Comparison of ENCODE assay signal across 15 cellular contexts in genomic region chr13:98443800-98444325, GRCh38.
DNase-seq lines count a peak whose midpoint lies in the region; ATAC-seq and TF ChIP-seq lines count a peak whose summit lies in the region.
"Had no signal": no experiment of that assay in that cellular context is flagged by ENCODE, and none has a peak within 500 bp of the region (broad histone marks: within the 10 kb centered on the region; RNA-seq: fewer than 3 reads in every experiment).

No MANE protein-coding gene starts in this region.

- H3K27ac ChIP-seq in CD4-positive, CD25-positive, alpha-beta regulatory T cell (ENCODE audit: insufficient read depth, low read length, poor library complexity, severe bottlenecking) = no peak overlapping the region
- no peak overlapping the region for H3K27ac ChIP-seq in H9 (ENCODE audit: insufficient read length, low read depth, low read length)
- H3K27ac ChIP-seq: ovary had no signal

- ATAC-seq in CD4-positive, CD25-positive, alpha-beta regulatory T cell (ENCODE audit: low read depth in 2 of 2) = no peak
- no peak for ATAC-seq in naive thymus-derived CD8-positive, alpha-beta T cell
- ATAC-seq in HG02884 (IDR thresholded peaks at IDR 0.05; ENCODE audit: unreplicated experiment) = no peak
- ATAC-seq: left cardiac atrium, Right ventricle myocardium inferior had no signal

- H3K79me1 ChIP-seq in H9 (ENCODE audit: insufficient read depth, low read depth, low read length, poor library complexity, severe bottlenecking) = no peaks in the 10 kb centered on the region

- no peak overlapping the region for H3K18ac ChIP-seq in H9 (ENCODE audit: insufficient read length, low read depth, low read length)

- no peak overlapping the region for H3K4me2 ChIP-seq in H9 (ENCODE audit: insufficient read depth, insufficient read length, low read length)

- H3K4me3 ChIP-seq in CD4-positive, CD25-positive, alpha-beta regulatory T cell (ENCODE audit: low read depth, low read length) = no peak overlapping the region
- H3K4me3 ChIP-seq in foreskin fibroblast (ENCODE audit: low read depth in 1 of 2, low read length in 2 of 2) = no peak overlapping the region
- H3K4me3 ChIP-seq: ovary had no signal

- no peaks in the 10 kb centered on the region for H3K9me3 ChIP-seq in CD4-positive, CD25-positive, alpha-beta regulatory T cell (ENCODE audit: control insufficient read depth in 2 of 2, low read length in 2 of 2)
- no peaks in the 10 kb centered on the region for H3K9me3 ChIP-seq in H9 (ENCODE audit: control insufficient read depth, low read depth, low read length)
- H3K9me3 ChIP-seq: ovary had no signal

- H3K23me2 ChIP-seq in H9 (ENCODE audit: insufficient read length, low read depth, low read length, poor library complexity, severe bottlenecking) = no peaks in the 10 kb centered on the region

- H3K9ac ChIP-seq in H9 (ENCODE audit: extremely low read depth, insufficient read length, low read length) = no peak overlapping the region

- H2AK5ac ChIP-seq in H9 (ENCODE audit: insufficient read length, low read length) = no peak overlapping the region

- H2BK20ac ChIP-seq in H9 (ENCODE audit: low read depth, low read length, poor library complexity, severe bottlenecking) = no peak overlapping the region

- H2BK5ac ChIP-seq in H9 (ENCODE audit: insufficient read length, low read length) = no peak overlapping the region

- no peak overlapping the region for H4K8ac ChIP-seq in H9 (replicated peaks; ENCODE audit: insufficient read length, low read depth, low read length)

- peak overlapping the region in 2 of 3 donors; percentile 32 to 67 for H3K27ac Mint-ChIP-seq in CD4-positive, CD25-positive, alpha-beta regulatory T cell
- H3K27ac Mint-ChIP-seq in H9 (peak overlapping the region; percentile 42 to 86 (median 69); a peak in 5 of 7 replicates), chondrocyte (ENCODE audit: unreplicated experiment) (peak overlapping the region; percentile 98)
- peak overlapping the region in 6 of 10 donors; percentile 65 to 91 (median 70) for H3K27ac Mint-ChIP-seq in naive thymus-derived CD8-positive, alpha-beta T cell

- WGBS in H9 (ENCODE audit: extremely low coverage, insufficient read length, low lambda C conversion rate) = no CpG with 5 or more reads among the region's 21 CpGs

- POLR2A ChIA-PET in naive thymus-derived CD8-positive, alpha-beta T cell (lab: Charles Lee) = interaction anchor here (1.8 kb wide), 1 partner anchor 17 kb away, joined by 4 read pairs; no protein-coding TSS in a partner anchor

- peaks cover 6% of the 10 kb centered on the region for H3K36me3 ChIP-seq in CD4-positive, CD25-positive, alpha-beta regulatory T cell (ENCODE audit: control insufficient read depth, insufficient read depth, low read length)
- H3K36me3 ChIP-seq: ovary had no signal

- TF ChIP-seq CTCF in H9 (conservative IDR thresholded peaks at IDR 0.05) (no peak), chondrocyte (IDR thresholded peaks at IDR 0.05) (no peak), foreskin fibroblast (IDR thresholded peaks at IDR 0.05; ENCODE audit: low read depth, low read length) (no peak)

- no peaks in the 10 kb centered on the region for H3K79me2 ChIP-seq in H9 (ENCODE audit: insufficient read depth, low read length)

- no peak overlapping the region for H4K5ac ChIP-seq in H9 (ENCODE audit: insufficient read length, low read depth, low read length)

- H2BK15ac ChIP-seq in H9 (ENCODE audit: low read depth, low read length) = no peak overlapping the region

- peaks cover under 1% of the 10 kb centered on the region for H3K36me3 Mint-ChIP-seq in CD4-positive, CD25-positive, alpha-beta regulatory T cell
- H3K36me3 Mint-ChIP-seq in H9 (ENCODE audit: insufficient read depth in 1 of 3, low read depth in 3 of 3) (peaks cover 14 to 49% (median 46%) of the 10 kb centered on the region in 3 experiments; a peak in 6 of 7 replicates), chondrocyte (ENCODE audit: low read depth) (peaks cover 31% of the 10 kb centered on the region)
- H3K36me3 Mint-ChIP-seq in naive thymus-derived CD8-positive, alpha-beta T cell = peaks cover 0 to 10% (median 0%) of the 10 kb centered on the region in 3 donors

- peaks cover 2% of the 10 kb centered on the region for H4K20me1 ChIP-seq in H9 (ENCODE audit: control insufficient read depth, insufficient read depth, insufficient read length)

- no peaks in the 10 kb centered on the region for H3K27me3 ChIP-seq in CD4-positive, CD25-positive, alpha-beta regulatory T cell (ENCODE audit: control insufficient read depth, insufficient read depth, low read length)
- no peaks in the 10 kb centered on the region for H3K27me3 ChIP-seq in H9 (ENCODE audit: insufficient read depth, low read length)
- H3K27me3 ChIP-seq: ovary had no signal

- no peak overlapping the region for H3K56ac ChIP-seq in H9 (ENCODE audit: insufficient read length, low read depth, low read length)

- no peak overlapping the region for H2BK120ac ChIP-seq in H9 (ENCODE audit: low read depth, low read length, poor library complexity, severe bottlenecking)

- H3K4ac ChIP-seq in H9 (ENCODE audit: low read depth, low read length) = no peak overlapping the region

- no peak overlapping the region for H3K23ac ChIP-seq in H9 (ENCODE audit: insufficient read length, low read depth, low read length)

- H3K27me3 Mint-ChIP-seq in CD4-positive, CD25-positive, alpha-beta regulatory T cell = no peaks in the 10 kb centered on the region
- H3K27me3 Mint-ChIP-seq in H9 (ENCODE audit: low read depth) (peaks cover 2% of the 10 kb centered on the region; the same call in 1 of the 2 replicates), chondrocyte (ENCODE audit: low read depth) (no peaks in the 10 kb centered on the region)
- no peaks in the 10 kb centered on the region for H3K27me3 Mint-ChIP-seq in naive thymus-derived CD8-positive, alpha-beta T cell

- H3K9me3 Mint-ChIP-seq in CD4-positive, CD25-positive, alpha-beta regulatory T cell = no peaks in the 10 kb centered on the region
- H3K9me3 Mint-ChIP-seq in H9 = no peaks in the 10 kb centered on the region
- no peaks in the 10 kb centered on the region for H3K9me3 Mint-ChIP-seq in chondrocyte (ENCODE audit: low read depth)
- no peaks in the 10 kb centered on the region for H3K9me3 Mint-ChIP-seq in naive thymus-derived CD8-positive, alpha-beta T cell

- H2AFZ ChIP-seq in H9 (ENCODE audit: low read length) = no peak overlapping the region

- no peak overlapping the region for H2BK12ac ChIP-seq in H9 (ENCODE audit: insufficient read length, low read depth, low read length)

- no peak overlapping the region for H3K4me3 Mint-ChIP-seq in CD4-positive, CD25-positive, alpha-beta regulatory T cell
- H3K4me3 Mint-ChIP-seq in H9 = no peak overlapping the region
- peak overlapping the region; percentile 7 for H3K4me3 Mint-ChIP-seq in chondrocyte (ENCODE audit: unreplicated experiment)
- peak overlapping the region in 2 of 10 donors; percentile 1 to 54 for H3K4me3 Mint-ChIP-seq in naive thymus-derived CD8-positive, alpha-beta T cell

- peaks cover 5 to 18% (median 8%) of the 10 kb centered on the region in 4 donors for H3K4me1 Mint-ChIP-seq in CD4-positive, CD25-positive, alpha-beta regulatory T cell
- H3K4me1 Mint-ChIP-seq in H9 = peaks cover 12 to 17% of the 10 kb centered on the region in 2 experiments
- peaks cover 37% of the 10 kb centered on the region for H3K4me1 Mint-ChIP-seq in chondrocyte (ENCODE audit: low read depth)
- peaks cover 7 to 17% (median 12%) of the 10 kb centered on the region in 4 donors for H3K4me1 Mint-ChIP-seq in naive thymus-derived CD8-positive, alpha-beta T cell

- H3K4me1 ChIP-seq in CD4-positive, CD25-positive, alpha-beta regulatory T cell (ENCODE audit: control insufficient read depth, insufficient read depth, low read length, poor library complexity, severe bottlenecking) = peaks cover 10% of the 10 kb centered on the region
- H3K4me1 ChIP-seq in H9 (ENCODE audit: insufficient read depth, low read length) = no peaks in the 10 kb centered on the region; the same call in 1 of the 2 replicates

- H3K14ac ChIP-seq in H9 (ENCODE audit: insufficient read depth, low read length) = no peak overlapping the region

- no peak overlapping the region for H4K91ac ChIP-seq in H9 (ENCODE audit: insufficient read length, low read depth, low read length)

- no peak for DNase-seq in CD4-positive, CD25-positive, alpha-beta regulatory T cell
- no peak for DNase-seq in H9
- DNase-seq in chondrocyte (ENCODE audit: low spot score) = no peak
- no peak for DNase-seq in naive thymus-derived CD8-positive, alpha-beta T cell
- DNase-seq in cerebellum (ENCODE audit: low spot score) = no peak
- no peak for DNase-seq in foreskin fibroblast
- DNase-seq in stimulated activated CD4-positive, alpha-beta T cell treated with anti-CD3 and anti-CD28 coated beads, Interleukin-4, amount 100 ng/mL, for 24 hours = no peak
- DNase-seq: activated CD8-positive, alpha-beta memory T cell treated with anti-CD3 and anti-CD28 coated beads, Interleukin-2, amount 50 U/mL, for 4 hours; activated naive CD4-positive, alpha-beta T cell treated with Interleukin-2 at 50 U/mL for 16 hours; left cardiac atrium; NCI-H1930; ovary; stimulated activated CD4-positive, alpha-beta T cell treated with anti-CD3 and anti-CD28 coated beads, Interleukin-4, amount 100 ng/mL, for 4 hours had no signal

- no peak overlapping the region for H3T11ph ChIP-seq in H9 (ENCODE audit: low read length)
